ENCODE assay signal across 9 cellular contexts in the genomic region with DNA sequence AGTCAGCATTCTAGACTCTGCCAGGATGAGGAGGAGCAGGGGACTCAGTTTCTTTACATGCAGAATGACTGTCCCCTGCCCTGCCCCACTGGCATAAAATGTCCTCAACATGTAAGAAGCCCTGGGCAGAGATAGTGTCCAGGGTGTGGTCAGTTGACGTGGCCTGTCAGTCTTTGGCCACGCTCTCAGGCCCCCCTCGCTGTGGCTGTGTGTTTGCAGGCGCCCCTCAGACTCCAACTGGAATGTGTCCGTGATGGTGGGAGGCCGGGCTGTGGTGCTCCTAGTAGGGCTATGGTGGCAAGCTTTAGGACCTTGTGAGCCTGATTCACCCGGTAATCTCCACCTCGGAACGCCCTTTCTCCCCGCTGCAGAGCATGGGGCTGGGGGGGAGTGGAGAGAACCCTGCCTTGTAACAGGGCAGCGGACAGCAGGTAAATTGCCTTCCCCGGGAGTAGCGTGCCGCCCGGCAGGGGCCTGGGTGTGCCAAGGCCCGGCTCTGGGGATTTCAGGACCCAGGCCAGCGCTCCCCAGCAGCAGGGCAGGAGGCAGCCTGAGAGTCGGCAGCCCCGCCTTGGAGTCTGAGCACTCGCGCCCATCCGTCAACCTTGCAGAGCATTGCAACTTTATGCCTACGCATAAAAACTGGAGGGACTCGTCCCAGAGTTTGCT.
DNase-seq lines count a peak whose midpoint lies in the region; ATAC-seq, FAIRE-seq and TF ChIP-seq lines count a peak whose summit lies in the region.
"Had no signal": no experiment of that assay in that cellular context is flagged by ENCODE, and none has a peak within 500 bp of the region (broad histone marks: within the 10 kb centered on the region; RNA-seq: fewer than 3 reads in every experiment).

No MANE protein-coding gene starts in this region.

- H3K4me3 Mint-ChIP-seq in H9 (peak overlapping the region; percentile 55 to 79), T-helper 17 cell (no peak overlapping the region)

- ATAC-seq in T-helper 17 cell = no peak
- ATAC-seq in GM21360 (IDR thresholded peaks at IDR 0.05; ENCODE audit: unreplicated experiment) = no peak
- ATAC-seq in GM18873 (IDR thresholded peaks at IDR 0.05; ENCODE audit: low FRiP score, unreplicated experiment) = no peak

- no TSS peak for BruUV-seq in A673 (replicated peaks; lab: Mats Ljungman, UMichigan)

- DNase-seq in A673 (ENCODE audit: low spot score) (peak; percentile 60), H9 (peak; percentile 90), astrocyte of the hippocampus (ENCODE audit: low read depth, low spot score) (peak; percentile 89), kidney (peak; percentile 75), NK-92 (lab: John Stamatoyannopoulos, UW; ENCODE audit: unreplicated experiment) (no peak), T-helper 17 cell (no peak)

- H3K4ac ChIP-seq in H9 (ENCODE audit: low read depth, low read length) = no peak overlapping the region

- H4K91ac ChIP-seq in H9 (ENCODE audit: insufficient read length, low read depth, low read length) = no peak overlapping the region

- H3K9ac ChIP-seq in H9 (ENCODE audit: extremely low read depth, insufficient read length, low read length) (no peak overlapping the region), kidney (ENCODE audit: low read length in 2 of 2) (no peak overlapping the region)

- H3K4me1 Mint-ChIP-seq in H9 (peaks cover 4 to 13% of the 10 kb centered on the region in 2 experiments), T-helper 17 cell (no peaks in the 10 kb centered on the region)

- no peak for TF ChIP-seq CTCF in A673 (conservative IDR thresholded peaks at IDR 0.05; ENCODE audit: low read depth, low read length)
- TF ChIP-seq CTCF in H9 (conservative IDR thresholded peaks at IDR 0.05) = no peak
- TF ChIP-seq CTCF in kidney (IDR thresholded peaks at IDR 0.05; ENCODE audit: borderline replicate concordance, extremely low read depth, insufficient read depth) = no peak

- intact Hi-C loops in A673 (cut with micrococcal nuclease; ENCODE audit: unreplicated experiment) = no loop called here
- intact Hi-C loops in kidney (cut with DNase I) = no loop called here

- no peak for FAIRE-seq in kidney (lab: Jason Lieb, UNC)
- FAIRE-seq: frontal cortex had no signal

- no peak overlapping the region for H3K14ac ChIP-seq in H9 (ENCODE audit: insufficient read depth, low read length)

- H2BK120ac ChIP-seq in H9 (ENCODE audit: low read depth, low read length, poor library complexity, severe bottlenecking) = no peak overlapping the region

- H3T11ph ChIP-seq in H9 (ENCODE audit: low read length) = no peak overlapping the region

- H3K79me2 ChIP-seq in H9 (ENCODE audit: insufficient read depth, low read length) = no peaks in the 10 kb centered on the region

- H3K9me3 Mint-ChIP-seq in H9 = no peaks in the 10 kb centered on the region

- no peaks in the 10 kb centered on the region for H3K4me1 ChIP-seq in A673 (ENCODE audit: insufficient read depth, low read length, poor library complexity, severe bottlenecking)
- no peaks in the 10 kb centered on the region for H3K4me1 ChIP-seq in H9 (ENCODE audit: insufficient read depth, low read length)
- H3K4me1 ChIP-seq in kidney (ENCODE audit: control insufficient read depth in 1 of 2, insufficient read depth in 1 of 2, low read depth in 1 of 2, low read length in 2 of 2) = no peaks in the 10 kb centered on the region

- H3K36me3 Mint-ChIP-seq in H9 (ENCODE audit: insufficient read depth in 1 of 3, low read depth in 3 of 3) (no peaks in the 10 kb centered on the region), T-helper 17 cell (ENCODE audit: low read depth) (no peaks in the 10 kb centered on the region)

- H3K27me3 ChIP-seq in A673 (replicated peaks; ENCODE audit: insufficient read depth, low read depth, low read length, poor library complexity) (peaks cover 62% of the 10 kb centered on the region), H9 (ENCODE audit: insufficient read depth, low read length) (no peaks in the 10 kb centered on the region)

- H2BK15ac ChIP-seq in H9 (ENCODE audit: low read depth, low read length) = no peak overlapping the region

- no peak overlapping the region for H4K5ac ChIP-seq in H9 (ENCODE audit: insufficient read length, low read depth, low read length)

- no peaks in the 10 kb centered on the region for H4K20me1 ChIP-seq in H9 (ENCODE audit: control insufficient read depth, insufficient read depth, insufficient read length)

- no peak overlapping the region for H2BK12ac ChIP-seq in H9 (ENCODE audit: insufficient read length, low read depth, low read length)

- no peak overlapping the region for H2AK5ac ChIP-seq in H9 (ENCODE audit: insufficient read length, low read length)

- H3K36me3 ChIP-seq in A673 (ENCODE audit: insufficient read depth, low read length, poor library complexity, severe bottlenecking) = no peaks in the 10 kb centered on the region
- no peaks in the 10 kb centered on the region for H3K36me3 ChIP-seq in kidney (ENCODE audit: control insufficient read depth in 1 of 2, insufficient read depth in 2 of 2, low read length in 2 of 2)

- H3K27me3 Mint-ChIP-seq in H9 (ENCODE audit: low read depth) = peaks cover 32% of the 10 kb centered on the region
- H3K27me3 Mint-ChIP-seq in T-helper 17 cell = peaks cover 47% of the 10 kb centered on the region

- no peaks in the 10 kb centered on the region for H3K79me1 ChIP-seq in H9 (ENCODE audit: insufficient read depth, low read depth, low read length, poor library complexity, severe bottlenecking)

- no peaks in the 10 kb centered on the region for H3K23me2 ChIP-seq in H9 (ENCODE audit: insufficient read length, low read depth, low read length, poor library complexity, severe bottlenecking)

- no peak overlapping the region for H3K56ac ChIP-seq in H9 (ENCODE audit: insufficient read length, low read depth, low read length)

- no peak overlapping the region for H3K27ac Mint-ChIP-seq in H9
- no peak overlapping the region for H3K27ac Mint-ChIP-seq in T-helper 17 cell

- POLR2A ChIA-PET in A673 (lab: Charles Lee; ENCODE audit: low non-redundant PET) = no interaction called here

- peak overlapping the region; percentile 21 for H3K4me2 ChIP-seq in H9 (ENCODE audit: insufficient read depth, insufficient read length, low read length)

- no peak overlapping the region for H2BK5ac ChIP-seq in H9 (ENCODE audit: insufficient read length, low read length)

- no peak overlapping the region for H3K18ac ChIP-seq in H9 (ENCODE audit: insufficient read length, low read depth, low read length)

- H2AFZ ChIP-seq in H9 (ENCODE audit: low read length) = no peak overlapping the region

- no peak overlapping the region for H3K23ac ChIP-seq in H9 (ENCODE audit: insufficient read length, low read depth, low read length)

- no peak overlapping the region for H2BK20ac ChIP-seq in H9 (ENCODE audit: low read depth, low read length, poor library complexity, severe bottlenecking)

- H3K27ac ChIP-seq in A673 (ENCODE audit: low read depth, low read length, poor library complexity, severe bottlenecking) = no peak overlapping the region
- no peak overlapping the region for H3K27ac ChIP-seq in H9 (ENCODE audit: insufficient read length, low read depth, low read length)
- no peak overlapping the region for H3K27ac ChIP-seq in kidney (ENCODE audit: low read depth in 2 of 2, low read length in 2 of 2)

- no peak overlapping the region for H4K8ac ChIP-seq in H9 (replicated peaks; ENCODE audit: insufficient read length, low read depth, low read length)

- CTCF ChIA-PET in A673 (lab: Charles Lee) = no interaction called here

- H3K4me3 ChIP-seq in A673 (ENCODE audit: low read depth, low read length, poor library complexity, severe bottlenecking) = no peak overlapping the region
- H3K4me3 ChIP-seq in kidney (ENCODE audit: low read length in 2 of 2) = no peak overlapping the region

- no peaks in the 10 kb centered on the region for H3K9me3 ChIP-seq in A673 (ENCODE audit: low read depth, low read length, poor library complexity, severe bottlenecking)
- no peaks in the 10 kb centered on the region for H3K9me3 ChIP-seq in H9 (ENCODE audit: control insufficient read depth, low read depth, low read length)
- no peaks in the 10 kb centered on the region for H3K9me3 ChIP-seq in kidney (ENCODE audit: control insufficient read depth in 1 of 2, low read length in 2 of 2)
- no peaks in the 10 kb centered on the region for H3K9me3 ChIP-seq in T-helper 17 cell (ENCODE audit: control insufficient read depth, low read length, poor library complexity, severe bottlenecking)

- no CpG with 5 or more reads among the region's 24 CpGs for WGBS in H9 (ENCODE audit: extremely low coverage, insufficient read length, low lambda C conversion rate)

Comparison
In these comparisons a context has a peak if more than half of its experiments do, and no peak if none do; other contexts are left out.
1. DNase-seq: peak in A673 (single experiment), H9 (single experiment), astrocyte of the hippocampus (single experiment) and kidney (single experiment); none in NK-92 (single experiment) and T-helper 17 cell (0 of 3).